ENCODE assay signal across 20 cellular contexts in the genomic region with DNA sequence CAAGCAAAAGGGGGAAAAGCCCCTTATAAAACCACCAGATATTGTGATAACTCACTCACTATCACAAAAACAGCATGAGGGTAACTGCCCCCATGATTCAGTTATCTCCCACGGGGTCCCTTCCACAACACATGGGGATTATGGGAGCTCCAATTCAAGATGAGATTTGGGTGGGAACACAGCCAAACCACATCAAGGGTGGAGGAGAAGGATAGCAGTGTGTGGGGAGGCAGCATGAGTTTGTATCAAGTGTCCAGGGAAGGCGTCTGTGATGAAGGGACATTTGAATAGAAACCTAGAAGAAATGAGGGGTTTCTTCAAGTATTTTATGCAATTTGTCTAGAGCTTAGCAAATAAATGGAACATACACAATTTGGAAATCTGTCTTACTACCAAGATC.
"Had no signal": no experiment of that assay in that cellular context is flagged by ENCODE, and none has a peak within 500 bp of the region (broad histone marks: within the 10 kb centered on the region; RNA-seq: fewer than 3 reads in every experiment).

No MANE protein-coding gene starts in this region.

- H3K36me3 Mint-ChIP-seq: natural killer cell treated with Interleukin-12 subunit alpha and Interleukin-12 subunit beta and Interleukin-15 and Interleukin-18, amount 100 ng/mL, for 72 hours had no signal

- H3K4me1 ChIP-seq: left lung had no signal

- H3K27ac ChIP-seq: left lung, right atrium auricular region had no signal

- H3K4me3 Mint-ChIP-seq: activated CD4-positive, alpha-beta memory T cell treated with anti-CD3 and anti-CD28 coated beads, Interleukin-2, amount 10 ng/mL, durations not matched to agents 7 days and 5 days; activated CD4-positive, alpha-beta T cell treated with anti-CD3 and anti-CD28 coated beads for 36 hours; activated T-cell treated with anti-CD3 and anti-CD28 coated beads, Interleukin-2, amount 50 U/mL, for 24 hours; memory B cell; natural killer cell treated with Interleukin-12 subunit alpha and Interleukin-12 subunit beta and Interleukin-15 and Interleukin-18, amount 100 ng/mL, for 72 hours had no signal

- ATAC-seq: activated CD4-positive, alpha-beta T cell treated with anti-CD3 and anti-CD28 coated beads for 36 hours; left lung; natural killer cell treated with Interleukin-12 subunit alpha and Interleukin-12 subunit beta and Interleukin-15 and Interleukin-18, amount 100 ng/mL, for 72 hours had no signal

- H3K36me3 ChIP-seq: left lung, right atrium auricular region had no signal

- H3K27me3 ChIP-seq: left lung, right atrium auricular region had no signal

- H3K27ac Mint-ChIP-seq: activated CD4-positive, alpha-beta memory T cell treated with anti-CD3 and anti-CD28 coated beads, Interleukin-2, amount 10 ng/mL, durations not matched to agents 7 days and 5 days; activated CD4-positive, alpha-beta T cell treated with anti-CD3 and anti-CD28 coated beads for 36 hours; activated T-cell treated with anti-CD3 and anti-CD28 coated beads, Interleukin-2, amount 50 U/mL, for 24 hours; memory B cell; natural killer cell treated with Interleukin-12 subunit alpha and Interleukin-12 subunit beta and Interleukin-15 and Interleukin-18, amount 100 ng/mL, for 72 hours; progenitor cell of endocrine pancreas had no signal

- H3K9me3 Mint-ChIP-seq: activated CD4-positive, alpha-beta memory T cell treated with anti-CD3 and anti-CD28 coated beads, Interleukin-2, amount 10 ng/mL, durations not matched to agents 7 days and 5 days; natural killer cell treated with Interleukin-12 subunit alpha and Interleukin-12 subunit beta and Interleukin-15 and Interleukin-18, amount 100 ng/mL, for 72 hours had no signal

- H3K9me3 ChIP-seq: left lung, right atrium auricular region had no signal

- H3K4me3 ChIP-seq: left lung, right atrium auricular region, skin epidermis had no signal

- DNase-seq: activated CD4-positive, alpha-beta memory T cell treated with anti-CD3 and anti-CD28 coated beads, Interleukin-2, amount 10 ng/mL, durations not matched to agents 7 days and 5 days; activated CD4-positive, alpha-beta T cell treated with anti-CD3 and anti-CD28 coated beads for 36 hours; activated effector memory CD4-positive, alpha-beta T cell treated with Interleukin-2 at 50 U/mL for 16 hours; activated naive CD4-positive, alpha-beta T cell treated with anti-CD3 and anti-CD28 coated beads, Interleukin-2, amount 50 U/mL, for 16 hours; activated T-cell treated with anti-CD3 and anti-CD28 coated beads, Interleukin-2, amount 50 U/mL, for 24 hours; hippocampal formation; kidney; left lung; nucleus accumbens; stimulated activated CD4-positive, alpha-beta T cell treated with anti-CD3 and anti-CD28 coated beads, Interleukin-15, amount 100 ng/mL, for 24 hours; stimulated activated CD4-positive, alpha-beta T cell treated with anti-CD3 and anti-CD28 coated beads, Interleukin-4, amount 100 ng/mL, for 24 hours; stimulated activated naive CD4-positive, alpha-beta T cell treated with Interleukin-2 at 50 U/mL for 16 hours; substantia nigra; T-helper 9 cell; trophoblast cell had no signal

- H3K27me3 Mint-ChIP-seq: activated CD4-positive, alpha-beta memory T cell treated with anti-CD3 and anti-CD28 coated beads, Interleukin-2, amount 10 ng/mL, durations not matched to agents 7 days and 5 days; activated CD4-positive, alpha-beta T cell treated with anti-CD3 and anti-CD28 coated beads for 36 hours; activated T-cell treated with anti-CD3 and anti-CD28 coated beads, Interleukin-2, amount 50 U/mL, for 24 hours; memory B cell had no signal
